In the genomic region with DNA sequence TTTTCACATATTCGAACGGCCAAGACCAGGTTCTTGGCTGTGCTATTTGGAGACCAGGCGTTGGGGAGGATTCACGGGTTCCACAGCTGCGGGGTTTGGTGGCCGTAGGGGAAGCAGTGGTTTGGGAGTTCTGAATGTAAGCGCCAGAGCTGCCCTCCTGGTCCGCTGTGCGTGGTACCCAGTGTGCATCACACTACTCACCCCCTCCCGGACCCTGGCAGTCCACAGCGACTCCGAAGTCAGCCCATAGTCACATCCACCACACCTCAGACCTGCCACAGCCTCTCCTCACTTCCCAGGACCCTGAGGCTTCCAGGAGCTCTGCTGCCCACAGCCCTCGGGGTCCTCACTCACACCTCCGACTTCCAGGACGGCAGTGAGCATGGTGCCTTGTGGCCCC, we compare ENCODE assay signal across 34 cellular contexts. TPM values are rescaled to one million over a fixed set of nuclear protein-coding genes. Genes with fewer than 3 reads are reported as not detected.
"Had no signal": no experiment of that assay in that cellular context is flagged by ENCODE, and none has a peak within 500 bp of the region (broad histone marks: within the 10 kb centered on the region; RNA-seq: fewer than 3 reads in every experiment).

No MANE protein-coding gene starts in this region.

- H3K4me1 Mint-ChIP-seq: activated naive CD8-positive, alpha-beta T cell treated with anti-CD3 and anti-CD28 coated beads for 36 hours; brain; immature natural killer cell; nephron; T-helper 17 cell had no signal

- H3K27ac ChIP-seq: adrenal gland, ascending aorta, cardiac muscle cell, heart left ventricle, neutrophil, pancreas, psoas muscle, thyroid gland, WERI-Rb-1 had no signal

- H3K4me3 Mint-ChIP-seq: activated CD4-positive, alpha-beta memory T cell treated with anti-CD3 and anti-CD28 coated beads for 36 hours; activated naive CD8-positive, alpha-beta T cell treated with anti-CD3 and anti-CD28 coated beads for 36 hours; brain; effector memory CD8-positive, alpha-beta T cell; immature natural killer cell; nephron had no signal

- ATAC-seq: activated CD4-positive, CD25-positive, alpha-beta regulatory T cell treated with anti-CD3 and anti-CD28 coated beads, Interleukin-2, amount 50 U/mL, for 24 hours; effector memory CD8-positive, alpha-beta T cell; pancreas; psoas muscle; SK-N-SH treated with all-trans-retinoic acid at 6 μM for 48 hours; stimulated activated naive CD8-positive, alpha-beta T cell treated with anti-CD3 and anti-CD28 coated beads, Interleukin-15, Interleukin-2, amounts not matched to agents 100 U/mL and 50 U/mL, for 24 hours; T-helper 17 cell had no signal

- H3K27ac Mint-ChIP-seq: activated CD4-positive, alpha-beta memory T cell treated with anti-CD3 and anti-CD28 coated beads for 36 hours; activated naive CD8-positive, alpha-beta T cell treated with anti-CD3 and anti-CD28 coated beads for 36 hours; brain; effector memory CD8-positive, alpha-beta T cell; immature natural killer cell; nephron; T-helper 17 cell had no signal

- H3K9me3 Mint-ChIP-seq: activated CD4-positive, alpha-beta memory T cell treated with anti-CD3 and anti-CD28 coated beads for 36 hours; activated naive CD8-positive, alpha-beta T cell treated with anti-CD3 and anti-CD28 coated beads for 36 hours; effector memory CD8-positive, alpha-beta T cell; immature natural killer cell; nephron had no signal

- H3K27me3 ChIP-seq: adrenal gland, ascending aorta, cardiac muscle cell, heart left ventricle, neutrophil, pancreas, thyroid gland had no signal

- H3K27me3 Mint-ChIP-seq: activated naive CD8-positive, alpha-beta T cell treated with anti-CD3 and anti-CD28 coated beads for 36 hours; brain had no signal

- H3K4me3 ChIP-seq: adrenal gland, ascending aorta, cardiac muscle cell, heart left ventricle, lung, pancreas, psoas muscle, thyroid gland had no signal

- H3K36me3 ChIP-seq: neutrophil, WERI-Rb-1 had no signal

- H3K36me3 Mint-ChIP-seq: activated CD4-positive, alpha-beta memory T cell treated with anti-CD3 and anti-CD28 coated beads for 36 hours; activated naive CD8-positive, alpha-beta T cell treated with anti-CD3 and anti-CD28 coated beads for 36 hours had no signal

- H3K9me3 ChIP-seq: adrenal gland, ascending aorta, heart left ventricle, neutrophil, pancreas, psoas muscle, thyroid gland had no signal

- H3K4me1 ChIP-seq: adrenal gland, ascending aorta, heart left ventricle, pancreas, psoas muscle, thyroid gland had no signal

- DNase-seq: activated CD4-positive, alpha-beta memory T cell treated with anti-CD3 and anti-CD28 coated beads for 36 hours; activated CD4-positive, alpha-beta T cell treated with anti-CD3 and anti-CD28 coated beads for 48 hours; activated effector memory CD4-positive, alpha-beta T cell treated with Interleukin-2 at 50 U/mL for 16 hours; activated naive CD4-positive, alpha-beta T cell treated with Interleukin-2 at 50 U/mL for 16 hours; activated naive CD8-positive, alpha-beta T cell treated with anti-CD3 and anti-CD28 coated beads for 36 hours; activated T-cell treated with anti-CD3 and anti-CD28 coated beads for 4 hours; cortex of kidney; effector memory CD8-positive, alpha-beta T cell; heart left ventricle; hypothalamus; immature natural killer cell; mesendoderm; pancreas; psoas muscle; stimulated activated naive CD8-positive, alpha-beta T cell treated with anti-CD3 and anti-CD28 coated beads, Interleukin-15, Interleukin-2, amounts not matched to agents 100 U/mL and 50 U/mL, for 24 hours; T-helper 17 cell; T1000; thyroid gland; WERI-Rb-1 had no signal

RNA-seq across cellular contexts. Expression of a gene that starts 26.8 kb away (rescaled TPM):
- total RNA-seq: activated CD4-positive, alpha-beta memory T cell treated with anti-CD3 and anti-CD28 coated beads for 36 hours; activated naive CD8-positive, alpha-beta T cell treated with anti-CD3 and anti-CD28 coated beads for 36 hours; cardiac muscle cell; chondrocyte; endothelial cell of umbilical vein; fibroblast of villous mesenchyme; kidney epithelial cell; subcutaneous adipose tissue; T-helper 17 cell had no signal
- polyA plus RNA-seq: endothelial cell of umbilical vein, immature natural killer cell, psoas muscle had no signal

RNA-seq across cellular contexts. Expression of a gene that starts 47.8 kb away (rescaled TPM):
- total RNA-seq: activated CD4-positive, alpha-beta memory T cell treated with anti-CD3 and anti-CD28 coated beads for 36 hours; activated naive CD8-positive, alpha-beta T cell treated with anti-CD3 and anti-CD28 coated beads for 36 hours; ascending aorta; fibroblast of lung; fibroblast of villous mesenchyme; subcutaneous adipose tissue; T-helper 17 cell had no signal
- polyA plus RNA-seq: fibroblast of lung, immature natural killer cell had no signal
